ENCODE assay signal across 21 cellular contexts in genomic region chr1:2159124-2159523, GRCh38.
"Had no signal": no experiment of that assay in that cellular context is flagged by ENCODE, and none has a peak within 500 bp of the region (broad histone marks: within the 10 kb centered on the region; RNA-seq: fewer than 3 reads in every experiment).

No MANE protein-coding gene starts in this region.

- H3K4me3 ChIP-seq: breast epithelium, PC-9 had no signal

- H3K27me3 ChIP-seq: breast epithelium had no signal

- H3K4me2 ChIP-seq: PC-9 had no signal

- H3K36me3 ChIP-seq: breast epithelium had no signal

- H3K4me1 ChIP-seq: breast epithelium had no signal

- H2AFZ ChIP-seq: PC-9 had no signal

- H3K27ac ChIP-seq: breast epithelium, PC-9 had no signal

- DNase-seq: activated CD4-positive, alpha-beta T cell treated with anti-CD3 and anti-CD28 coated beads for 48 hours; activated CD4-positive, alpha-beta T cell treated with anti-CD3 and anti-CD28 coated beads, Interleukin-2, amount 50 U/mL, for 4 hours; activated CD4-positive, CD25-positive, alpha-beta regulatory T cell treated with anti-CD3 and anti-CD28 coated beads, Interleukin-2, amount 50 U/mL, for 72 hours; activated CD8-positive, alpha-beta memory T cell treated with anti-CD3 and anti-CD28 coated beads, Interleukin-2, amount 50 U/mL, for 48 hours; activated CD8-positive, alpha-beta T cell treated with anti-CD3 and anti-CD28 coated beads, Interleukin-2, amount 10 ng/mL, durations not matched to agents 7 days and 5 days; activated effector memory CD4-positive, alpha-beta T cell treated with Interleukin-2 at 50 U/mL for 16 hours; activated naive CD4-positive, alpha-beta T cell; activated T-cell treated with anti-CD3 and anti-CD28 coated beads, Interleukin-2, amount 50 U/mL, for 24 hours; aorta; MV-4-11; NCI-H146; NCI-H187 treated with DMSO at 0.1 percent for 48 hours; NCI-H2107; NCI-H2171 treated with DMSO at 0.1 percent for 48 hours; NCI-H226; NCI-H526; NCI-H82; PC-9; SIG-M5; T-helper 1 cell had no signal
